In the genomic region with DNA sequence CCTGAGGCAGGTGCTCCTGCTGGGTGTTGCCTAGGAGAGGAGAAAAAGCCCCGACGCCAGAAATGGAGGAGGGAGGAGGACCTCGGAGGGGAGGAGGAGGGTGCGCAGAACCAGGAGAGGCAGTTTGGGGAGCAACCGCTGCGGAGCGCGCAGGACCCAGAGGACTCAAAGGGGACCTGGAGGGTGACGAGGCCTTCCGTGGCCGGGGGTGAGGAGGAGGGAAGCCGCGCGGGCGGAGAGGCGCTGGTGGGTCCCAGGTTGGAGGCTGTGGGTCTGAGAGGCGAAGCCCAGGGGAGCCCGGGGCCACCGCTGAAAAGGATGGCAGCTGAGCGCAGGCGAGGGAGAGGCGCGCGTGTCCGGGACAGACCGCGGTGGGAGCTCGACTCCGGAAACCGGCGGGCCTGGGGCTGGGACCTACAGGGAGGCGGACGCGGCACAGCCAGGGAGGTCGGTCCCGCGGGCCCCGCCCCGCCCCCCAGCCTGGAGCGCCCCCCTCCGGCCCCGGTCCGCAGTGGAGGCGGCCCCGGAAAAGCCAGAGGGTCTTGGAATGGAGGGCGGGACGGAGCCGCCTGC, we compare ENCODE assay signal across 8 cellular contexts. TPM values are rescaled to one million over a fixed set of nuclear protein-coding genes. Genes with fewer than 3 reads are reported as not detected.
DNase-seq lines count a peak whose midpoint lies in the region; ATAC-seq and TF ChIP-seq lines count a peak whose summit lies in the region.

No MANE protein-coding gene starts in this region.

- H3K9me3 ChIP-seq in HUES64 (ENCODE audit: insufficient read depth, low read depth, low read length): no peaks in the 10 kb centered on the region
- no peaks in the 10 kb centered on the region for H3K9me3 ChIP-seq in cardiac muscle cell (ENCODE audit: low read depth)
- no peaks in the 10 kb centered on the region for H3K9me3 ChIP-seq in skeletal muscle satellite cell (replicated peaks; ENCODE audit: low read length)

- peak overlapping the region; percentile 94 for H3K4me2 ChIP-seq in skeletal muscle satellite cell (ENCODE audit: low read length)

- peaks cover 14% of the 10 kb centered on the region for H3K36me3 ChIP-seq in HUES64 (ENCODE audit: insufficient read depth, low read length)
- H3K36me3 ChIP-seq in cardiac muscle cell: no peaks in the 10 kb centered on the region
- H3K36me3 ChIP-seq in skeletal muscle satellite cell (ENCODE audit: insufficient read depth, low read length): no peaks in the 10 kb centered on the region

- H3K27ac ChIP-seq in HUES64 (ENCODE audit: low read depth, low read length): no peak overlapping the region
- no peak overlapping the region for H3K27ac ChIP-seq in cardiac muscle cell

- POLR2A ChIA-PET in GM10248 (lab: Yijun Ruan, JAX): no interaction called here

- H3K4me3 Mint-ChIP-seq in activated CD4-positive, alpha-beta T cell treated with anti-CD3 and anti-CD28 coated beads, Interleukin-2, amount 10 ng/mL, durations not matched to agents 24 days and 14 days: peak overlapping the region; percentile 88

- peak overlapping the region; percentile 68 for H3K4me3 ChIP-seq in HUES64 (ENCODE audit: low read length)
- H3K4me3 ChIP-seq in cardiac muscle cell: peak overlapping the region; percentile 55
- H3K4me3 ChIP-seq in skeletal muscle satellite cell (ENCODE audit: low read length): peak overlapping the region; percentile 71

- H3K27me3 ChIP-seq in HUES64 (ENCODE audit: insufficient read depth, low read length): peaks cover 62% of the 10 kb centered on the region
- peaks cover 69% of the 10 kb centered on the region for H3K27me3 ChIP-seq in cardiac muscle cell
- H3K27me3 ChIP-seq in skeletal muscle satellite cell (ENCODE audit: control insufficient read depth, insufficient read depth, low read length): peaks cover 28% of the 10 kb centered on the region

- DNase-seq in GM10248 (ENCODE audit: extremely low spot score) (no peak), cardiac muscle cell (ENCODE audit: low read depth in 1 of 2, low spot score in 1 of 2) (peak in 1 of 2 donors; percentile 6), SKM-1 treated with dmso at 0.1 percent for 144 hours (lab: John Stamatoyannopoulos, UW; ENCODE audit: unreplicated experiment) (no peak), posterior cingulate gyrus (no peak)
- DNase-seq in activated CD4-positive, alpha-beta T cell treated with anti-CD3 and anti-CD28 coated beads, Interleukin-2, amount 10 ng/mL, durations not matched to agents 24 days and 14 days: peak; percentile 89

- peaks cover 23% of the 10 kb centered on the region for H3K4me1 Mint-ChIP-seq in activated CD4-positive, alpha-beta T cell treated with anti-CD3 and anti-CD28 coated beads, Interleukin-2, amount 10 ng/mL, durations not matched to agents 24 days and 14 days

- intact Hi-C loops in activated CD4-positive, alpha-beta T cell treated with anti-CD3 and anti-CD28 coated beads, Interleukin-2, amount 10 ng/mL, durations not matched to agents 24 days and 14 days (cut with micrococcal nuclease): loop anchor here (1.0 to 5.0 kb wide), 3 partner anchors 18 to 248 kb away; partner anchors contain the start of genes ACAP3 and PUSL1
- intact Hi-C loops in posterior cingulate gyrus (cut with DNase I): no loop called here

- TF ChIP-seq CTCF in GM10248 (IDR thresholded peaks at IDR 0.05; ENCODE audit: control extremely low read depth, extremely low read depth, low read depth, missing control alignments) (peak; percentile 30), cardiac muscle cell (IDR thresholded peaks at IDR 0.05; ENCODE audit: low read depth, low read length) (no peak)

- H3K36me3 Mint-ChIP-seq in activated CD4-positive, alpha-beta T cell treated with anti-CD3 and anti-CD28 coated beads, Interleukin-2, amount 10 ng/mL, durations not matched to agents 24 days and 14 days (ENCODE audit: low read depth): peaks cover 4% of the 10 kb centered on the region

- 2% methylated on average over 48 of the region's 48 CpGs for WGBS in HUES64

- H3K9me3 Mint-ChIP-seq in activated CD4-positive, alpha-beta T cell treated with anti-CD3 and anti-CD28 coated beads, Interleukin-2, amount 10 ng/mL, durations not matched to agents 24 days and 14 days: no peaks in the 10 kb centered on the region

- CTCF ChIA-PET in GM10248 (lab: Yijun Ruan, JAX): interaction anchor here (0.8 to 3.5 kb wide), 5 partner anchors 20 to 192 kb away, joined by 3 to 17 read pairs (median 9); no protein-coding TSS in a partner anchor

- H3K9ac ChIP-seq in HUES64 (ENCODE audit: low read depth, low read length) (no peak overlapping the region; the same call in 1 of the 2 replicates), skeletal muscle satellite cell (ENCODE audit: low read depth, low read length) (no peak overlapping the region)

- H3K4me1 ChIP-seq in HUES64 (ENCODE audit: insufficient read depth, low read length) (no peaks in the 10 kb centered on the region), cardiac muscle cell (ENCODE audit: low read depth) (peaks cover 4% of the 10 kb centered on the region), skeletal muscle satellite cell (ENCODE audit: control insufficient read depth, insufficient read depth, low read length) (peaks cover 22% of the 10 kb centered on the region)

- peak overlapping the region; percentile 29 for H3K27ac Mint-ChIP-seq in activated CD4-positive, alpha-beta T cell treated with anti-CD3 and anti-CD28 coated beads, Interleukin-2, amount 10 ng/mL, durations not matched to agents 24 days and 14 days

- peaks cover 19% of the 10 kb centered on the region for H3K27me3 Mint-ChIP-seq in activated CD4-positive, alpha-beta T cell treated with anti-CD3 and anti-CD28 coated beads, Interleukin-2, amount 10 ng/mL, durations not matched to agents 24 days and 14 days

- peak; percentile 40 for ATAC-seq in GM21528 (IDR thresholded peaks at IDR 0.05; ENCODE audit: low FRiP score, unreplicated experiment)

RNA-seq across cellular contexts. Expression of gene RNF223, which starts 15.1 kb away (rescaled TPM):
- polyA plus RNA-seq in HUES64 (2013, experiment 1 of 2): not detected
- polyA plus RNA-seq in HUES64 (2013, experiment 2 of 2): not detected
- not detected in 2 replicates for total RNA-seq in activated CD4-positive, alpha-beta T cell treated with anti-CD3 and anti-CD28 coated beads, Interleukin-2, amount 10 ng/mL, durations not matched to agents 24 days and 14 days
- total RNA-seq in cardiac muscle cell: 0.33 and 1.7 TPM in 2 replicates
- not detected in 2 replicates for polyA plus RNA-seq in cardiac muscle cell
- not detected in 2 replicates for total RNA-seq in skeletal muscle satellite cell (2012; rRNA removed)

RNA-seq across cellular contexts. Expression of gene AGRN, which starts 39.1 kb away (rescaled TPM):
- polyA plus RNA-seq in HUES64 (2013, experiment 1 of 2): 58.7 TPM
- polyA plus RNA-seq in HUES64 (2013, experiment 2 of 2): 72.3 TPM
- 29.6 and 35.8 TPM in 2 replicates for total RNA-seq in activated CD4-positive, alpha-beta T cell treated with anti-CD3 and anti-CD28 coated beads, Interleukin-2, amount 10 ng/mL, durations not matched to agents 24 days and 14 days
- total RNA-seq in cardiac muscle cell: 95.5 and 154 TPM in 2 replicates
- polyA plus RNA-seq in cardiac muscle cell: 23.5 and 30.6 TPM in 2 replicates
- total RNA-seq in skeletal muscle satellite cell (2012; rRNA removed): 15.2 and 22.5 TPM in 2 replicates

RNA-seq across cellular contexts. Expression of gene ISG15, which starts 45.7 kb away (rescaled TPM):
- polyA plus RNA-seq in HUES64 (2013, experiment 1 of 2): 24.5 TPM
- polyA plus RNA-seq in HUES64 (2013, experiment 2 of 2): 29.7 TPM
- 43.3 and 45.5 TPM in 2 replicates for total RNA-seq in activated CD4-positive, alpha-beta T cell treated with anti-CD3 and anti-CD28 coated beads, Interleukin-2, amount 10 ng/mL, durations not matched to agents 24 days and 14 days
- total RNA-seq in cardiac muscle cell: 73.4 and 111 TPM in 2 replicates
- polyA plus RNA-seq in cardiac muscle cell: 68.2 and 110 TPM in 2 replicates
- 76.8 and 83.0 TPM in 2 replicates for total RNA-seq in skeletal muscle satellite cell (2012; rRNA removed)

RNA-seq across cellular contexts. Expression of gene C1orf159, which starts 56.9 kb away (rescaled TPM):
- polyA plus RNA-seq in HUES64 (2013, experiment 1 of 2): 9.8 TPM
- polyA plus RNA-seq in HUES64 (2013, experiment 2 of 2): 13.0 TPM
- total RNA-seq in activated CD4-positive, alpha-beta T cell treated with anti-CD3 and anti-CD28 coated beads, Interleukin-2, amount 10 ng/mL, durations not matched to agents 24 days and 14 days: 24.5 and 28.0 TPM in 2 replicates
- 21.8 and 36.2 TPM in 2 replicates for total RNA-seq in cardiac muscle cell
- 17.7 and 21.7 TPM in 2 replicates for polyA plus RNA-seq in cardiac muscle cell
- 7.9 and 11.6 TPM in 2 replicates for total RNA-seq in skeletal muscle satellite cell (2012; rRNA removed)

RNA-seq across cellular contexts. Expression of gene HES4, which starts 59.1 kb away (rescaled TPM):
- 3.7 TPM for polyA plus RNA-seq in HUES64 (2013, experiment 1 of 2)
- 4.8 TPM for polyA plus RNA-seq in HUES64 (2013, experiment 2 of 2)
- 2.8 and 5.0 TPM in 2 replicates for total RNA-seq in activated CD4-positive, alpha-beta T cell treated with anti-CD3 and anti-CD28 coated beads, Interleukin-2, amount 10 ng/mL, durations not matched to agents 24 days and 14 days
- 54.4 and 89.4 TPM in 2 replicates for total RNA-seq in cardiac muscle cell
- 45.7 and 83.6 TPM in 2 replicates for polyA plus RNA-seq in cardiac muscle cell
- total RNA-seq in skeletal muscle satellite cell (2012; rRNA removed): 0.51 TPM in 1 of 2 replicates, not detected in the other
